Comparison of ENCODE assay signal across 15 cellular contexts in the genomic region with DNA sequence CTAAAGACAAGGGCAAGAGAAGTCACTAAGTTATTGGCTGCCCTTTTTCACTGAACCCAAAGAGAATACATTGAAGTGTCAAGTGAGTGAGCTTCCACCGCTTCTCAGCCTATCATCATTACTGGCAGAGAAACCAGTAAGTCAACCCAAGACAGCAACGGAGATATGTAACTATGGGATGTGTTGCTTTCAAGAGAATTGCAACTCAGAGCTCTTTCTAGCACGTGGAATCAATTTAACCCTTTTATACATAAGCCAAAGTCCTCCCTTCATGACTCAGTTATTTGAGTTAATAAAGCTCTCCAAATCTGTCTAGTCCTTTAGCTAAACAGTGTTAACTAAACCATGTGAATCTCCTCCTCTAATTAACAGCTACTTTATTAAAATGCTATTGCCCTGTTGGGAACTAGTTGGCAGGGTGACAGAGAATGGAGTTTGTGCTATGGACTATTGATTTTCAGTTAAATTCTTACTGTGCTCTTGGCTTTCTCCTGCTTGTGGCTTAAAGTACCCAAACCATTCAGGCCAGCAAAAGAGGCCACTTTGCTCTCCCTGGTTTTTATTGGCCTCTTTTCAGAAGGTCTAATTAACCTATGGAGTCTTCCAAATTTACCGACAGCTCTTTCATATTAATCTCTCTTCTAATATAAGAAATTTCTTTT.
DNase-seq lines count a peak whose midpoint lies in the region; TF ChIP-seq lines count a peak whose summit lies in the region.
"Had no signal": no experiment of that assay in that cellular context is flagged by ENCODE, and none has a peak within 500 bp of the region (broad histone marks: within the 10 kb centered on the region; RNA-seq: fewer than 3 reads in every experiment).

No MANE protein-coding gene starts in this region.

- no peak overlapping the region for H3K4me3 ChIP-seq in epithelial cell of proximal tubule (ENCODE audit: low read depth, low read length)
- H3K4me3 ChIP-seq: A549 had no signal

- no peak for TF ChIP-seq CTCF in epithelial cell of proximal tubule (conservative IDR thresholded peaks at IDR 0.05; ENCODE audit: low read depth, low read length)

- DNase-seq in NCI-H1105 treated with DMSO at 0.1 percent for 48 hours (lab: John Stamatoyannopoulos, UW) (peak; percentile 14), NCI-H1105 (lab: John Stamatoyannopoulos, UW) (no peak), epithelial cell of proximal tubule (ENCODE audit: low read depth) (peak; percentile 41), mucosa of gallbladder (ENCODE audit: low spot score) (peak; percentile 60), inferior parietal cortex (ENCODE audit: extremely low spot score) (no peak), Kasumi-1 (lab: John Stamatoyannopoulos, UW) (no peak)
- DNase-seq in activated CD4-positive, CD25-positive, alpha-beta regulatory T cell (lab: John Stamatoyannopoulos, UW): no peak
- DNase-seq: AML-193; Caco-2; CD4-positive, alpha-beta T cell; DMS79 treated with DMSO at 0.1 percent for 48 hours; GF-D8; GOT3; H7 had no signal

Comparison
In these comparisons a context has a peak if more than half of its experiments do, and no peak if none do; other contexts are left out.
1. DNase-seq: peak in NCI-H1105 treated with DMSO at 0.1 percent for 48 hours (single experiment), epithelial cell of proximal tubule (single experiment) and mucosa of gallbladder (single experiment); none in NCI-H1105 (single experiment), inferior parietal cortex (single experiment), Kasumi-1 (0 of 2) and activated CD4-positive, CD25-positive, alpha-beta regulatory T cell (0 of 4).